Comparison of ENCODE assay signal across 14 cellular contexts in the genomic region with DNA sequence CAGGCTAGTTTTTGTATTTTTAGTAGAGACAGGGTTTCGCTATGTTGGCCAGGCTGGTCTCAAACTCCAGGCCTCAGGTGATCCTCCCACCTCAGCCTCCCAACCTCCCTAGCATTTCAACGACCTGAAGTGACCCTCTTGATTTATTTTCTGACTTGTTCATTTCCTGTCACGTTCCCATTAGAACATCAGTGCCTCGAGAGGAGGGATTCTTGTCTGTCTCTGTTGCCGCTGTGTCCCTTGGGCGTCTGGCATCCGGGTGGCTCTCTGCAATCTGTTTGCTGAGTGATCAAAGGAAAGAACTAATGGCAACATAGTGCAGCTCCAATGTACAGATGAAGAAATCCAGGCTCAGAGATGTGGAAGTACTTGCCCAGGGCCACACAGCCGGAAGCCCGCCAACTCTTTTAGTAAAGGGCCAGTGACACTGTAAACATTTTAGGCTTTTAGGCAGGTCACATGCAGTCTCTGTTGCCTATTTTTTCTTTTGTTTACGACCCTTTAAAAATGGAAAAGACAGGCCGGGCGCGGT. TPM values are rescaled to one million over a fixed set of nuclear protein-coding genes. Genes with fewer than 3 reads are reported as not detected.
DNase-seq lines count a peak whose midpoint lies in the region; ATAC-seq and TF ChIP-seq lines count a peak whose summit lies in the region.
"Had no signal": no experiment of that assay in that cellular context is flagged by ENCODE, and none has a peak within 500 bp of the region (broad histone marks: within the 10 kb centered on the region; RNA-seq: fewer than 3 reads in every experiment).

No MANE protein-coding gene starts in this region.

- H3K36me3 ChIP-seq in left ventricle myocardium inferior (no peaks in the 10 kb centered on the region), Panc1 (ENCODE audit: control insufficient read depth, insufficient read depth, low read length) (no peaks in the 10 kb centered on the region), liver (ENCODE audit: control insufficient read depth in 4 of 4, insufficient read depth in 3 of 4, low read depth in 1 of 4, low read length in 3 of 4) (no peaks in the 10 kb centered on the region), uterus (no peaks in the 10 kb centered on the region)

- TF ChIP-seq RAD21 in liver (IDR thresholded peaks at IDR 0.05), result peak; percentile 47 to 64

- ATAC-seq in left ventricle myocardium superior (no peak), Panc1 (0 out of 2 replicates have a peak, but pooled peaks have one; percentile 23), HG03460 (IDR thresholded peaks at IDR 0.05; ENCODE audit: unreplicated experiment) (no peak)
- ATAC-seq: esophagus mucosa, left colon, PC-3 had no signal

- H3K27ac ChIP-seq in left ventricle myocardium inferior (replicated peaks), result peak overlapping the region; percentile 31
- no peak overlapping the region for H3K27ac ChIP-seq in Panc1 (ENCODE audit: low read length)
- peak overlapping the region; percentile 80 to 98 for H3K27ac ChIP-seq in liver (ENCODE audit: low read depth in 1 of 2, low read length in 2 of 2)
- H3K27ac ChIP-seq in uterus, result peak overlapping the region; percentile 14 to 50

- whole genome bisulfite sequencing in liver, result 34% methylated on average over 13 of the region's 13 CpGs

- CTCF ChIA-PET in Panc1 (lab: Charles Lee), result no interaction called here

- intact Hi-C loops in left ventricle myocardium inferior (cut with micrococcal nuclease) (no loop called here), left ventricle myocardium superior (cut with micrococcal nuclease) (no loop called here), Panc1 (cut with micrococcal nuclease; ENCODE audit: unreplicated experiment) (no loop called here), uterus (cut with DNase I; ENCODE audit: low total_unique reads) (no loop called here)

- no peak overlapping the region for H3K4me3 ChIP-seq in left ventricle myocardium inferior
- no peak overlapping the region for H3K4me3 ChIP-seq in Panc1 (ENCODE audit: low read depth in 2 of 2, low read length in 2 of 2)
- H3K4me3 ChIP-seq in liver (ENCODE audit: low read depth in 1 of 3, low read length in 3 of 3), result no peak overlapping the region
- H3K4me3 ChIP-seq in uterus, result no peak overlapping the region

- no peak overlapping the region for H3K9ac ChIP-seq in liver (ENCODE audit: low read depth in 1 of 2, low read length in 2 of 2)

- no TSS peak for BruUV-seq in Panc1 (replicated peaks; lab: Mats Ljungman, UMichigan)

- H3K4me1 ChIP-seq in left ventricle myocardium inferior (peaks cover 21% of the 10 kb centered on the region), Panc1 (ENCODE audit: control insufficient read depth, insufficient read depth, low read length) (peaks cover 13% of the 10 kb centered on the region), liver (ENCODE audit: control insufficient read depth in 4 of 4, insufficient read depth in 4 of 4, low read length in 3 of 4) (peaks cover 10 to 50% (median 32%) of the 10 kb centered on the region in 4 donors), uterus (peaks cover 0 to 8% of the 10 kb centered on the region in 2 donors)

- in situ Hi-C loops in Panc1 (cut with HindIII; ENCODE audit: low pct_unique_long_range_greater_than_20kb, low sequenced_read_pairs) (no loop called here), GM13976 (cut with MboI; ENCODE audit: low sequenced_read_pairs, unreplicated experiment) (no loop called here)

- no peak for DNase-seq in left ventricle myocardium inferior
- no peak for DNase-seq in left ventricle myocardium superior
- no peak for DNase-seq in Panc1 (ENCODE audit: low read depth, low spot score)
- DNase-seq in uterus, result no peak
- no peak for DNase-seq in GM13976 (ENCODE audit: low spot score)
- DNase-seq in SK-N-DZ (ENCODE audit: low spot score), result no peak
- DNase-seq: activated effector memory CD4-positive, alpha-beta T cell treated with Interleukin-2 at 50 U/mL for 16 hours; left colon; NCI-H1048; NCI-H446 treated with DMSO at 0.1 percent for 48 hours; PC-3 had no signal

- H3K9me3 ChIP-seq in left ventricle myocardium inferior (replicated peaks) (no peaks in the 10 kb centered on the region), Panc1 (ENCODE audit: control insufficient read depth, insufficient read depth, low read depth, low read length) (no peaks in the 10 kb centered on the region), liver (ENCODE audit: control insufficient read depth in 4 of 4, low read length in 3 of 4) (no peaks in the 10 kb centered on the region), uterus (no peaks in the 10 kb centered on the region)

- no peak for TF ChIP-seq POLR2A in uterus (IDR thresholded peaks at IDR 0.05)

- H3K27me3 ChIP-seq in left ventricle myocardium inferior (ENCODE audit: low read depth), result no peaks in the 10 kb centered on the region
- no peaks in the 10 kb centered on the region for H3K27me3 ChIP-seq in Panc1 (ENCODE audit: control insufficient read depth, insufficient read depth, low read length)
- no peaks in the 10 kb centered on the region for H3K27me3 ChIP-seq in liver (ENCODE audit: control insufficient read depth in 4 of 4, insufficient read depth in 4 of 4, low read length in 3 of 4)
- no peaks in the 10 kb centered on the region for H3K27me3 ChIP-seq in uterus

- POLR2A ChIA-PET in Panc1 (lab: Charles Lee), result no interaction called here

- no peak for TF ChIP-seq CTCF in left ventricle myocardium inferior (IDR thresholded peaks at IDR 0.05; ENCODE audit: borderline replicate concordance)
- TF ChIP-seq CTCF in Panc1 (IDR thresholded peaks at IDR 0.05), result no peak
- no peak for TF ChIP-seq CTCF in liver (IDR thresholded peaks at IDR 0.05; ENCODE audit: low read depth, low read length, missing input control)
- TF ChIP-seq CTCF in uterus (IDR thresholded peaks at IDR 0.05), result no peak
- TF ChIP-seq CTCF in GM13976 (IDR thresholded peaks at IDR 0.05; ENCODE audit: borderline replicate concordance, control extremely low read depth, extremely low read depth, insufficient read depth, missing control alignments), result no peak

TF ChIP-seq in liver, 16 proteins besides CTCF, POLR2A, EP300 and RAD21 (continues in another document):
- TF ChIP-seq MAX (IDR thresholded peaks at IDR 0.05) (peak; percentile 80), JUND (IDR thresholded peaks at IDR 0.05) (peak; percentile 78 to 85), GABPA (IDR thresholded peaks at IDR 0.05 in 1 of 2, conservative IDR thresholded peaks at IDR 0.05 in 1 of 2) (peak in 1 of 2 donors; percentile 78), NR2F2 (IDR thresholded peaks at IDR 0.05) (peak; percentile 30), FOXA1 (IDR thresholded peaks at IDR 0.05) (peak; percentile 52), RXRA (IDR thresholded peaks at IDR 0.05) (peak; percentile 96 to 97), EGR1 (IDR thresholded peaks at IDR 0.05; ENCODE audit: low read depth in 2 of 2) (peak; percentile 57 to 60)
- TF ChIP-seq, protein P1, sequence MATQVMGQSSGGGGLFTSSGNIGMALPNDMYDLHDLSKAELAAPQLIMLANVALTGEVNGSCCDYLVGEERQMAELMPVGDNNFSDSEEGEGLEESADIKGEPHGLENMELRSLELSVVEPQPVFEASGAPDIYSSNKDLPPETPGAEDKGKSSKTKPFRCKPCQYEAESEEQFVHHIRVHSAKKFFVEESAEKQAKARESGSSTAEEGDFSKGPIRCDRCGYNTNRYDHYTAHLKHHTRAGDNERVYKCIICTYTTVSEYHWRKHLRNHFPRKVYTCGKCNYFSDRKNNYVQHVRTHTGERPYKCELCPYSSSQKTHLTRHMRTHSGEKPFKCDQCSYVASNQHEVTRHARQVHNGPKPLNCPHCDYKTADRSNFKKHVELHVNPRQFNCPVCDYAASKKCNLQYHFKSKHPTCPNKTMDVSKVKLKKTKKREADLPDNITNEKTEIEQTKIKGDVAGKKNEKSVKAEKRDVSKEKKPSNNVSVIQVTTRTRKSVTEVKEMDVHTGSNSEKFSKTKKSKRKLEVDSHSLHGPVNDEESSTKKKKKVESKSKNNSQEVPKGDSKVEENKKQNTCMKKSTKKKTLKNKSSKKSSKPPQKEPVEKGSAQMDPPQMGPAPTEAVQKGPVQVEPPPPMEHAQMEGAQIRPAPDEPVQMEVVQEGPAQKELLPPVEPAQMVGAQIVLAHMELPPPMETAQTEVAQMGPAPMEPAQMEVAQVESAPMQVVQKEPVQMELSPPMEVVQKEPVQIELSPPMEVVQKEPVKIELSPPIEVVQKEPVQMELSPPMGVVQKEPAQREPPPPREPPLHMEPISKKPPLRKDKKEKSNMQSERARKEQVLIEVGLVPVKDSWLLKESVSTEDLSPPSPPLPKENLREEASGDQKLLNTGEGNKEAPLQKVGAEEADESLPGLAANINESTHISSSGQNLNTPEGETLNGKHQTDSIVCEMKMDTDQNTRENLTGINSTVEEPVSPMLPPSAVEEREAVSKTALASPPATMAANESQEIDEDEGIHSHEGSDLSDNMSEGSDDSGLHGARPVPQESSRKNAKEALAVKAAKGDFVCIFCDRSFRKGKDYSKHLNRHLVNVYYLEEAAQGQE (IDR thresholded peaks at IDR 0.05), result peak; percentile 69
- TF ChIP-seq, protein P2, sequence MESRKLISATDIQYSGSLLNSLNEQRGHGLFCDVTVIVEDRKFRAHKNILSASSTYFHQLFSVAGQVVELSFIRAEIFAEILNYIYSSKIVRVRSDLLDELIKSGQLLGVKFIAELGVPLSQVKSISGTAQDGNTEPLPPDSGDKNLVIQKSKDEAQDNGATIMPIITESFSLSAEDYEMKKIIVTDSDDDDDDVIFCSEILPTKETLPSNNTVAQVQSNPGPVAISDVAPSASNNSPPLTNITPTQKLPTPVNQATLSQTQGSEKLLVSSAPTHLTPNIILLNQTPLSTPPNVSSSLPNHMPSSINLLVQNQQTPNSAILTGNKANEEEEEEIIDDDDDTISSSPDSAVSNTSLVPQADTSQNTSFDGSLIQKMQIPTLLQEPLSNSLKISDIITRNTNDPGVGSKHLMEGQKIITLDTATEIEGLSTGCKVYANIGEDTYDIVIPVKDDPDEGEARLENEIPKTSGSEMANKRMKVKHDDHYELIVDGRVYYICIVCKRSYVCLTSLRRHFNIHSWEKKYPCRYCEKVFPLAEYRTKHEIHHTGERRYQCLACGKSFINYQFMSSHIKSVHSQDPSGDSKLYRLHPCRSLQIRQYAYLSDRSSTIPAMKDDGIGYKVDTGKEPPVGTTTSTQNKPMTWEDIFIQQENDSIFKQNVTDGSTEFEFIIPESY (IDR thresholded peaks at IDR 0.05), result peak; percentile 55

RNA-seq across cellular contexts. Expression of gene NFIC, which starts 47.5 kb away (rescaled TPM):
- total RNA-seq in left ventricle myocardium inferior, result 145 TPM
- total RNA-seq in left ventricle myocardium superior, result 178 TPM
- total RNA-seq in Panc1 (2021; ENCODE audit: unreplicated experiment), result 120 TPM
- 56.0 TPM for polyA plus RNA-seq in Panc1 (2012; ENCODE audit: insufficient read length)
- 100 to 1,000 TPM in 1 of 2 donors, 10 to 100 TPM in 1; 12.8 to 100 TPM for total RNA-seq in liver
- 10 to 100 TPM; 71.8 to 78.5 TPM for polyA plus RNA-seq in liver
- total RNA-seq in uterus, result 100 to 1,000 TPM in 2 of 4 donors, 10 to 100 TPM in 2; 18.5 to 361 (median 82.9) TPM
- 3.0 and 3.3 TPM in 2 replicates for polyA plus RNA-seq in SK-N-DZ (2014; cell fraction: cytosol; rRNA removed)
- 1.5 and 2.7 TPM in 2 replicates for polyA plus RNA-seq in SK-N-DZ (2014; cell fraction: nucleus; rRNA removed)
